Comparison of ENCODE assay signal across 24 cellular contexts in genomic region chr6:84663866-84664265, GRCh38.
"Had no signal": no experiment of that assay in that cellular context is flagged by ENCODE, and none has a peak within 500 bp of the region (broad histone marks: within the 10 kb centered on the region; RNA-seq: fewer than 3 reads in every experiment).

No MANE protein-coding gene starts in this region.

- DNase-seq: IMR-90, Karpas-422, KG1, MG63, NCI-H1092, NCI-H1105 treated with DMSO at 0.1 percent for 48 hours, NCI-H1417 treated with DMSO at 0.1 percent for 48 hours, NCI-H146, NCI-H1694 treated with DMSO at 0.1 percent for 48 hours, NCI-H1930, NCI-H2081, NCI-H2107, NCI-H2227 treated with DMSO at 0.1 percent for 48 hours, NCI-H524 treated with DMSO at 0.1 percent for 48 hours, NCI-H69, NCI-H774, PC-9, Right ventricle myocardium superior, RPMI8226, SIG-M5 had no signal

- H3K27me3 ChIP-seq: MG63, SJSA1 had no signal

- FAIRE-seq: HepG2, RCC 7860 had no signal

- ATAC-seq: HepG2 had no signal

- H3K36me3 ChIP-seq: MG63, SJSA1 had no signal

- H3K27ac ChIP-seq: PC-9, SJSA1, SK-N-MC had no signal

- H3K4me2 ChIP-seq: PC-9 had no signal

- H3K9me3 ChIP-seq: MG63, SJSA1 had no signal

- H3K4me3 ChIP-seq: MG63, PC-9, SJSA1, SK-N-MC had no signal

- H2AFZ ChIP-seq: PC-9 had no signal
